16 cellular contexts compared by ENCODE assay signal in genomic region chr1:89620664-89621063, GRCh38. TPM values are rescaled to one million over a fixed set of nuclear protein-coding genes. Genes with fewer than 3 reads are reported as not detected.
DNase-seq lines count a peak whose midpoint lies in the region; ATAC-seq and TF ChIP-seq lines count a peak whose summit lies in the region.
"Had no signal": no experiment of that assay in that cellular context is flagged by ENCODE, and none has a peak within 500 bp of the region (broad histone marks: within the 10 kb centered on the region; RNA-seq: fewer than 3 reads in every experiment).

No MANE protein-coding gene starts in this region.

- no peak for DNase-seq in natural killer cell treated with Interleukin-12 subunit alpha and Interleukin-12 subunit beta and Interleukin-15 and Interleukin-18, amount 100 ng/mL, for 72 hours (ENCODE audit: low spot score)
- DNase-seq in natural killer cell = no peak
- peak; percentile 41 for DNase-seq in MV-4-11 (lab: John Stamatoyannopoulos, UW)
- DNase-seq in activated CD8-positive, alpha-beta T cell treated with anti-CD3 and anti-CD28 coated beads for 36 hours = no peak
- no peak for DNase-seq in stimulated activated naive CD8-positive, alpha-beta T cell treated with anti-CD3 and anti-CD28 coated beads, Interleukin-15, amount 100 ng/mL, for 72 hours
- DNase-seq in anterior cingulate cortex (lab: John Stamatoyannopoulos, UW) = no peak
- DNase-seq: amniotic stem cell; effector CD8-positive, alpha-beta T cell; GDM1; GM23248; heart right ventricle; IMR-90; left cardiac atrium; NCI-H1417 treated with DMSO at 0.1 percent for 48 hours; NCI-H446 had no signal

- peaks cover 6% of the 10 kb centered on the region in 2 donors for H3K4me1 Mint-ChIP-seq in natural killer cell treated with Interleukin-12 subunit alpha and Interleukin-12 subunit beta and Interleukin-15 and Interleukin-18, amount 100 ng/mL, for 72 hours (ENCODE audit: low read depth in 2 of 2)
- no peaks in the 10 kb centered on the region for H3K4me1 Mint-ChIP-seq in natural killer cell
- H3K4me1 Mint-ChIP-seq in activated CD8-positive, alpha-beta T cell treated with anti-CD3 and anti-CD28 coated beads for 36 hours (ENCODE audit: low read depth) = peaks cover 55% of the 10 kb centered on the region
- H3K4me1 Mint-ChIP-seq in stimulated activated naive CD8-positive, alpha-beta T cell treated with anti-CD3 and anti-CD28 coated beads, Interleukin-15, amount 100 ng/mL, for 72 hours = peaks cover 42% of the 10 kb centered on the region

- POLR2A ChIA-PET in activated CD8-positive, alpha-beta T cell treated with anti-CD3 and anti-CD28 coated beads for 36 hours (lab: Charles Lee) = interaction anchor here (2.4 to 3.1 kb wide), 2 partner anchors 10 to 12 kb away, joined by 8 to 10 read pairs; no protein-coding TSS in a partner anchor

- CTCF ChIA-PET in activated CD8-positive, alpha-beta T cell treated with anti-CD3 and anti-CD28 coated beads for 36 hours (lab: Charles Lee) = interaction anchor here (0.9 kb wide), 1 partner anchor 99 kb away, joined by 3 read pairs; no protein-coding TSS in a partner anchor

- no peaks in the 10 kb centered on the region for H3K9me3 Mint-ChIP-seq in natural killer cell treated with Interleukin-12 subunit alpha and Interleukin-12 subunit beta and Interleukin-15 and Interleukin-18, amount 100 ng/mL, for 72 hours
- no peaks in the 10 kb centered on the region for H3K9me3 Mint-ChIP-seq in natural killer cell
- peaks cover 21% of the 10 kb centered on the region for H3K9me3 Mint-ChIP-seq in activated CD8-positive, alpha-beta T cell treated with anti-CD3 and anti-CD28 coated beads for 36 hours
- H3K9me3 Mint-ChIP-seq in stimulated activated naive CD8-positive, alpha-beta T cell treated with anti-CD3 and anti-CD28 coated beads, Interleukin-15, amount 100 ng/mL, for 72 hours = peaks cover 11 to 19% of the 10 kb centered on the region in 2 donors

- peak overlapping the region; percentile 36 for H3K4me3 Mint-ChIP-seq in natural killer cell treated with Interleukin-12 subunit alpha and Interleukin-12 subunit beta and Interleukin-15 and Interleukin-18, amount 100 ng/mL, for 72 hours
- no peak overlapping the region for H3K4me3 Mint-ChIP-seq in natural killer cell
- peak overlapping the region; percentile 33 for H3K4me3 Mint-ChIP-seq in activated CD8-positive, alpha-beta T cell treated with anti-CD3 and anti-CD28 coated beads for 36 hours
- peak overlapping the region; percentile 3 to 46 for H3K4me3 Mint-ChIP-seq in stimulated activated naive CD8-positive, alpha-beta T cell treated with anti-CD3 and anti-CD28 coated beads, Interleukin-15, amount 100 ng/mL, for 72 hours

- no peaks in the 10 kb centered on the region for H3K27me3 Mint-ChIP-seq in natural killer cell treated with Interleukin-12 subunit alpha and Interleukin-12 subunit beta and Interleukin-15 and Interleukin-18, amount 100 ng/mL, for 72 hours
- peaks cover 0 to 3% of the 10 kb centered on the region in 2 donors for H3K27me3 Mint-ChIP-seq in natural killer cell (ENCODE audit: low read depth in 2 of 2)
- no peaks in the 10 kb centered on the region for H3K27me3 Mint-ChIP-seq in activated CD8-positive, alpha-beta T cell treated with anti-CD3 and anti-CD28 coated beads for 36 hours
- no peaks in the 10 kb centered on the region for H3K27me3 Mint-ChIP-seq in stimulated activated naive CD8-positive, alpha-beta T cell treated with anti-CD3 and anti-CD28 coated beads, Interleukin-15, amount 100 ng/mL, for 72 hours

- intact Hi-C loops in natural killer cell (cut with micrococcal nuclease) = no loop called here
- intact Hi-C loops in activated CD8-positive, alpha-beta T cell treated with anti-CD3 and anti-CD28 coated beads for 36 hours (cut with micrococcal nuclease) = no loop called here

- no peaks in the 10 kb centered on the region for H3K36me3 Mint-ChIP-seq in natural killer cell treated with Interleukin-12 subunit alpha and Interleukin-12 subunit beta and Interleukin-15 and Interleukin-18, amount 100 ng/mL, for 72 hours
- H3K36me3 Mint-ChIP-seq in natural killer cell = no peaks in the 10 kb centered on the region
- H3K36me3 Mint-ChIP-seq in activated CD8-positive, alpha-beta T cell treated with anti-CD3 and anti-CD28 coated beads for 36 hours (ENCODE audit: low read depth) = peaks cover 59% of the 10 kb centered on the region

- no peak for ATAC-seq in natural killer cell treated with Interleukin-12 subunit alpha and Interleukin-12 subunit beta and Interleukin-15 and Interleukin-18, amount 100 ng/mL, for 72 hours
- ATAC-seq in natural killer cell = no peak
- ATAC-seq in activated CD8-positive, alpha-beta T cell treated with anti-CD3 and anti-CD28 coated beads for 36 hours = peak; percentile 21
- ATAC-seq in stimulated activated naive CD8-positive, alpha-beta T cell treated with anti-CD3 and anti-CD28 coated beads, Interleukin-15, amount 100 ng/mL, for 72 hours = no peak
- no peak for ATAC-seq in GM21423 (IDR thresholded peaks at IDR 0.05; ENCODE audit: unreplicated experiment)
- ATAC-seq: heart right ventricle, left cardiac atrium had no signal

- H3K27ac Mint-ChIP-seq in natural killer cell treated with Interleukin-12 subunit alpha and Interleukin-12 subunit beta and Interleukin-15 and Interleukin-18, amount 100 ng/mL, for 72 hours = peak overlapping the region; percentile 1 to 42
- H3K27ac Mint-ChIP-seq in natural killer cell = no peak overlapping the region
- peak overlapping the region; percentile 41 for H3K27ac Mint-ChIP-seq in activated CD8-positive, alpha-beta T cell treated with anti-CD3 and anti-CD28 coated beads for 36 hours
- H3K27ac Mint-ChIP-seq in stimulated activated naive CD8-positive, alpha-beta T cell treated with anti-CD3 and anti-CD28 coated beads, Interleukin-15, amount 100 ng/mL, for 72 hours = no peak overlapping the region

- TF ChIP-seq CTCF in natural killer cell (IDR thresholded peaks at IDR 0.05) = no peak
- no peak for TF ChIP-seq CTCF in activated CD8-positive, alpha-beta T cell treated with anti-CD3 and anti-CD28 coated beads for 36 hours (IDR thresholded peaks at IDR 0.05)

RNA-seq across cellular contexts. Expression of gene LRRC8C, which starts 12.3 kb away (rescaled TPM):
- total RNA-seq in natural killer cell treated with Interleukin-12 subunit alpha and Interleukin-12 subunit beta and Interleukin-15 and Interleukin-18, amount 100 ng/mL, for 72 hours = 10 to 100 TPM; 15.8 to 25.4 TPM
- total RNA-seq in natural killer cell = 10 to 100 TPM in 2 of 3 donors, 1 to 10 TPM in 1; 7.6 to 19.1 (median 15.1) TPM
- total RNA-seq in activated CD8-positive, alpha-beta T cell treated with anti-CD3 and anti-CD28 coated beads for 36 hours = 10 to 100 TPM; 34.4 to 37.4 TPM

Comparison
In these comparisons a context has a peak if more than half of its experiments do, and no peak if none do; other contexts are left out.
1. H3K27ac Mint-ChIP-seq: peak in natural killer cell treated with Interleukin-12 subunit alpha and Interleukin-12 subunit beta and Interleukin-15 and Interleukin-18, amount 100 ng/mL, for 72 hours (2 of 2) and activated CD8-positive, alpha-beta T cell treated with anti-CD3 and anti-CD28 coated beads for 36 hours (single experiment); none in natural killer cell (0 of 2) and stimulated activated naive CD8-positive, alpha-beta T cell treated with anti-CD3 and anti-CD28 coated beads, Interleukin-15, amount 100 ng/mL, for 72 hours (0 of 2).